ENCODE assay signal across 11 cellular contexts in the genomic region with DNA sequence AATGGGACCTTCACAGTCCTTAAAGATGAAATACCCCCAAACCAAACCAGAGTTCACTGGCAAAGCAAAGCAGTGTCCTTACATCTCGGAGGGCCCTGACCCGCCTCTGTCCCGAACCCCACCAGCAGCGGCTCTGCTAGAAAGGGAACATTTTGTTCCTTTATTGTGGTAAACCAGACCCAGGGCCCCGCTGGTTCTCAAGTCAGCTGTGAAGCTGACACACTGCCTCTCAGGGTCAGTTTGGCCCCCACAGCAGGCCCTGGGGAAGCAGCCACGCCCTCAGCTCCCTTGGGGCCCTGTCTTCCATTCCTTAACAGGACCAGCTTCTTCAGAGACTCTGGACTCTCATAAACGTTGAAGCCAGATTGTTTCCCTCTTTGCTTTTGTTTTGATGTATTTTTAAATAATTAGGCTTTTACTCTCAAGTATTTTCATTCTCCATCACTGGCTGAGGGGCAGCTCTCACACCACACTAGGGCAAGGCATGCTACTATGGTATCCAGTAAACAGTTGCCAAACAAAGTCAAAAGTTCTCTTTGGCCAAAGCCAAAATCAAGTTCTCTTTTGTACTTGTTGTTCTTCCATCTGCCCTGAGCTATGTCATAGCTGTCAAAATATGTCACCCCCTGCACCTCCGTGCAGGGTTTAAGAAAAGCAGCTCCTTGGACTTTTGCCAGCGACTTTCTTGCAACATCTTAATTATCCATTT.
DNase-seq lines count a peak whose midpoint lies in the region; ATAC-seq and TF ChIP-seq lines count a peak whose summit lies in the region.
"Had no signal": no experiment of that assay in that cellular context is flagged by ENCODE, and none has a peak within 500 bp of the region (broad histone marks: within the 10 kb centered on the region; RNA-seq: fewer than 3 reads in every experiment).

No MANE protein-coding gene starts in this region.

- DNase-seq in Karpas-422: peak; percentile 77
- DNase-seq in breast epithelium (ENCODE audit: low spot score in 2 of 2): peak in 1 of 2 donors; percentile 71
- DNase-seq in lower leg skin (ENCODE audit: low spot score in 2 of 2): peak; percentile 91 to 92
- peak; percentile 93 for DNase-seq in smooth muscle cell of the brain vasculature (ENCODE audit: low read depth, low spot score)
- no peak for DNase-seq in GM13977 (ENCODE audit: low spot score)
- no peak for DNase-seq in activated CD8-positive, alpha-beta memory T cell treated with anti-CD3 and anti-CD28 coated beads for 24 hours
- no peak for DNase-seq in NCI-H748 (lab: John Stamatoyannopoulos, UW; ENCODE audit: unreplicated experiment)
- DNase-seq: activated naive CD4-positive, alpha-beta T cell treated with anti-CD3 and anti-CD28 coated beads for 36 hours; EL; T-helper 1 cell had no signal

- H3K4me3 ChIP-seq in Karpas-422 (ENCODE audit: low read length) (no peak overlapping the region), breast epithelium (no peak overlapping the region), lower leg skin (ENCODE audit: low read depth, poor library complexity, severe bottlenecking) (no peak overlapping the region)

- H3K4me1 ChIP-seq in Karpas-422 (ENCODE audit: low read length) (peaks cover 72% of the 10 kb centered on the region), breast epithelium (no peaks in the 10 kb centered on the region)

- no peaks in the 10 kb centered on the region for H3K79me2 ChIP-seq in Karpas-422 (ENCODE audit: low read length)

- in situ Hi-C loops in GM13977 (cut with MboI; ENCODE audit: low pct_unique_long_range_greater_than_20kb, low sequenced_read_pairs, unreplicated experiment): no loop called here

- H3K9me3 ChIP-seq in Karpas-422 (ENCODE audit: low read length) (no peaks in the 10 kb centered on the region), breast epithelium (no peaks in the 10 kb centered on the region)

- H2AFZ ChIP-seq in Karpas-422 (ENCODE audit: low read length): no peak overlapping the region

- 38 to 41% methylated on average over 9 of the region's 9 CpGs for WGBS in lower leg skin, 2 donors

- H3K27ac ChIP-seq in Karpas-422 (ENCODE audit: low read length) (peak overlapping the region; percentile 23; the same call in 1 of the 2 replicates), breast epithelium (peak overlapping the region; percentile 77 to 82)

- H4K20me1 ChIP-seq in Karpas-422 (ENCODE audit: insufficient read depth, low read depth, low read length): peaks cover 13% of the 10 kb centered on the region

- no peak overlapping the region; the same call in 1 of the 2 replicates for H3K9ac ChIP-seq in Karpas-422 (ENCODE audit: low read length)

- peaks cover 16% of the 10 kb centered on the region; the same call in 1 of the 2 replicates for H3K36me3 ChIP-seq in Karpas-422 (ENCODE audit: insufficient read depth, low read length)
- no peaks in the 10 kb centered on the region for H3K36me3 ChIP-seq in breast epithelium

- no peak for ATAC-seq in GM18907 (IDR thresholded peaks at IDR 0.05; ENCODE audit: unreplicated experiment)

- peak overlapping the region; percentile 24 for H3K4me2 ChIP-seq in Karpas-422 (ENCODE audit: low read depth, low read length, poor library complexity, severe bottlenecking)

- TF ChIP-seq POLR2A in breast epithelium (IDR thresholded peaks at IDR 0.05) (no peak), lower leg skin (IDR thresholded peaks at IDR 0.05) (no peak)

- H3K9me2 ChIP-seq in Karpas-422 (replicated peaks; ENCODE audit: insufficient read depth, low read length): no peaks in the 10 kb centered on the region

- TF ChIP-seq CTCF in breast epithelium (IDR thresholded peaks at IDR 0.05) (no peak), lower leg skin (IDR thresholded peaks at IDR 0.05) (no peak), GM13977 (IDR thresholded peaks at IDR 0.05; ENCODE audit: extremely low read depth, insufficient read depth, missing control alignments) (no peak)

- intact Hi-C loops in breast epithelium (cut with DNase I; ENCODE audit: low total_unique reads) (no loop called here), lower leg skin (cut with DNase I; ENCODE audit: low total_unique reads) (loop anchor here (10.0 kb wide), 1 partner anchor 647 kb away; no protein-coding TSS in a partner anchor)

- H3K27me3 ChIP-seq in Karpas-422 (ENCODE audit: low read length) (no peaks in the 10 kb centered on the region), breast epithelium (no peaks in the 10 kb centered on the region)

Comparison
In these comparisons a context has a peak if more than half of its experiments do, and no peak if none do; other contexts are left out.
1. DNase-seq: peak in Karpas-422 (single experiment), lower leg skin (2 of 2) and smooth muscle cell of the brain vasculature (single experiment); none in GM13977 (single experiment), activated CD8-positive, alpha-beta memory T cell treated with anti-CD3 and anti-CD28 coated beads for 24 hours (single experiment) and NCI-H748 (single experiment).